In the genomic region with DNA sequence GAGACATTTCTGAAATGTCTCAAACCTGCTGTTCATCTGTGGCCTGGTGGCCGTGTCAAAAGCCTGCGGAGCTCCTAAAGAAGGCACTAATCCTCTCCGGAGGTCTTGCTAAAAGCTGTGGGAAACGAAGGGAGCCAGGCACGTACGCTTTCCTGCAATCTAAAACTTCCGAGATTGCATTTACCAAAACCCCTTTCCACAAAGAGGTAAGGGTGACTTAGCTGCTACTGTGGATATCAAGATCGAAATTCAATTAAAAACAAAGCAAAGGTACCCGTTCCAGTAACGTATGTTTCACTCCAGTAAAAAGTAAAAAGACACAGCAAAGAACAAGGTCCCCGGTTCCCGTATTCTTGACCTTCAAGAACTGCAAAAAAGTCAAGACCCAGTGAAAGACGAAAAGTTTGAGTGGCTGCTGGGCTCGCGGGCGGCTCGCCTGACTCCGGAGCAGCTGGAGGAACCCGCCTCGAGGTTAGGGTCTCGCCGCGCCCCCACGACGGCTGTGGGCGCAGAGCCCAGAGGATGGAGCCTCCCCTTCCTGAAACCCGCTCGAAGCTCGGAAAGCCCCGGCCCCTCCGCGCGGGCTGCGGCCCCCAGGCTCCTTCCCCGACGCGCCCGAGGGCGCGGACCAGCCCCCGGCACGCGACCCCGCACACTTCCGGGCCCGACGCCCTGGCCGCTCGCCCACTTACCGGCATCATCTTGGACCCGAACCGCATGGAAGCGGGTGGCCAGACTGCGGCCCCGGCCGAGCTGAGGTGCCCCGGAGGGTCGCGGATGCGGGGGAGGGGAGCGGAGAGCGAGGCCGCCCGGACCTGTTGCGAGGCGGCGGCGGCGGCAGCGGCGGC, we compare ENCODE assay signal across 8 cellular contexts. TPM values are rescaled to one million over a fixed set of nuclear protein-coding genes. Genes with fewer than 3 reads are reported as not detected.
DNase-seq lines count a peak whose midpoint lies in the region; ATAC-seq and TF ChIP-seq lines count a peak whose summit lies in the region.

No MANE protein-coding gene starts in this region.

- H3K4me3 ChIP-seq in endodermal cell (ENCODE audit: low read length) (peak overlapping the region; percentile 95), mucosa of rectum (ENCODE audit: low read length in 2 of 2) (peak overlapping the region; percentile 86 to 93)

- ATAC-seq in HG02885 (IDR thresholded peaks at IDR 0.05; ENCODE audit: poor library complexity, unreplicated experiment), result peak; percentile 28

- peak overlapping the region; percentile 76 for H3K9ac ChIP-seq in endodermal cell (ENCODE audit: extremely low read depth, low read length, poor library complexity, severe bottlenecking)
- peak overlapping the region; percentile 80 to 93 for H3K9ac ChIP-seq in mucosa of rectum (ENCODE audit: low read depth in 1 of 2, low read length in 2 of 2)

- H3K4me3 Mint-ChIP-seq in endodermal cell, result peak overlapping the region; percentile 96

- peaks cover 3% of the 10 kb centered on the region for H3K4me1 ChIP-seq in endodermal cell (ENCODE audit: control insufficient read depth, insufficient read depth, low read length)
- peaks cover 10 to 12% of the 10 kb centered on the region in 2 donors for H3K4me1 ChIP-seq in mucosa of rectum (ENCODE audit: control insufficient read depth in 2 of 2, insufficient read depth in 2 of 2, low read length in 2 of 2)

- H3K27ac ChIP-seq in endodermal cell (ENCODE audit: low read depth, low read length) (peak overlapping the region; percentile 97), mucosa of rectum (ENCODE audit: low read depth in 2 of 2, low read length in 2 of 2) (peak overlapping the region; percentile 88 to 91)

- DNase-seq in NCI-H2081 (lab: John Stamatoyannopoulos, UW) (peak; percentile 60 to 61), NCI-H2081 treated with DMSO at 0.1 percent for 48 hours (lab: John Stamatoyannopoulos, UW) (no peak), NCI-H460 (ENCODE audit: extremely low read depth, low read depth) (peak; percentile 15), endodermal cell (peak; percentile 68)
- peak; percentile 27 to 33 for DNase-seq in activated CD8-positive, alpha-beta memory T cell treated with anti-CD3 and anti-CD28 coated beads for 4 hours (ENCODE audit: low read depth in 2 of 2)
- DNase-seq in stimulated activated CD8-positive, alpha-beta memory T cell treated with anti-CD3 and anti-CD28 coated beads, Interleukin-7, amount 100 ng/mL, for 4 hours (ENCODE audit: low read depth in 2 of 2), result peak; percentile 6 to 55

- H3K27me3 Mint-ChIP-seq in endodermal cell (ENCODE audit: insufficient read depth), result peaks cover 7% of the 10 kb centered on the region

- WGBS in endodermal cell (ENCODE audit: insufficient coverage in 1 of 2, insufficient read length in 1 of 2), 2 experiments, result 0% methylated on average over 21 to 71 of the region's 71 CpGs

- no peaks in the 10 kb centered on the region for H3K36me3 ChIP-seq in endodermal cell (ENCODE audit: control insufficient read depth, insufficient read depth, low read length)
- no peaks in the 10 kb centered on the region for H3K36me3 ChIP-seq in mucosa of rectum (ENCODE audit: control insufficient read depth in 2 of 2, insufficient read depth in 2 of 2, low read length in 2 of 2)

- no peaks in the 10 kb centered on the region for H3K9me3 Mint-ChIP-seq in endodermal cell

- no peak for TF ChIP-seq CTCF in endodermal cell (conservative IDR thresholded peaks at IDR 0.05)

- H3K27ac Mint-ChIP-seq in endodermal cell, result peak overlapping the region; percentile 97

- H3K27me3 ChIP-seq in endodermal cell (ENCODE audit: control insufficient read depth, insufficient read depth, low read length, poor library complexity, severe bottlenecking), result no peaks in the 10 kb centered on the region
- no peaks in the 10 kb centered on the region for H3K27me3 ChIP-seq in mucosa of rectum (ENCODE audit: control insufficient read depth in 2 of 2, insufficient read depth in 2 of 2, low read length in 2 of 2)

- H3K4me1 Mint-ChIP-seq in endodermal cell, result peaks cover 23% of the 10 kb centered on the region

- H3K36me3 Mint-ChIP-seq in endodermal cell (ENCODE audit: low read depth), result peaks cover under 1% of the 10 kb centered on the region

- H3K9me3 ChIP-seq in endodermal cell (ENCODE audit: control insufficient read depth, low read length), result no peaks in the 10 kb centered on the region
- no peaks in the 10 kb centered on the region for H3K9me3 ChIP-seq in mucosa of rectum (ENCODE audit: control insufficient read depth in 2 of 2, low read length in 2 of 2)

RNA-seq across cellular contexts. Expression of a gene that starts 0.6 kb away (rescaled TPM):
- total RNA-seq in NCI-H460 (2014; rRNA removed; shearing (Covaris generic)), result 27.0 and 27.2 TPM in 2 replicates
- polyA plus RNA-seq in NCI-H460 (2014; cell fraction: nucleus; rRNA removed), result 15.1 and 18.2 TPM in 2 replicates
- total RNA-seq in endodermal cell, result 10 to 100 TPM; 53.6 to 59.8 TPM
- 40.4 TPM for polyA plus RNA-seq in endodermal cell (2013, experiment 1 of 2)
- 41.3 TPM for polyA plus RNA-seq in endodermal cell (2013, experiment 2 of 2)
